ENCODE assay signal across 23 cellular contexts in the genomic region with DNA sequence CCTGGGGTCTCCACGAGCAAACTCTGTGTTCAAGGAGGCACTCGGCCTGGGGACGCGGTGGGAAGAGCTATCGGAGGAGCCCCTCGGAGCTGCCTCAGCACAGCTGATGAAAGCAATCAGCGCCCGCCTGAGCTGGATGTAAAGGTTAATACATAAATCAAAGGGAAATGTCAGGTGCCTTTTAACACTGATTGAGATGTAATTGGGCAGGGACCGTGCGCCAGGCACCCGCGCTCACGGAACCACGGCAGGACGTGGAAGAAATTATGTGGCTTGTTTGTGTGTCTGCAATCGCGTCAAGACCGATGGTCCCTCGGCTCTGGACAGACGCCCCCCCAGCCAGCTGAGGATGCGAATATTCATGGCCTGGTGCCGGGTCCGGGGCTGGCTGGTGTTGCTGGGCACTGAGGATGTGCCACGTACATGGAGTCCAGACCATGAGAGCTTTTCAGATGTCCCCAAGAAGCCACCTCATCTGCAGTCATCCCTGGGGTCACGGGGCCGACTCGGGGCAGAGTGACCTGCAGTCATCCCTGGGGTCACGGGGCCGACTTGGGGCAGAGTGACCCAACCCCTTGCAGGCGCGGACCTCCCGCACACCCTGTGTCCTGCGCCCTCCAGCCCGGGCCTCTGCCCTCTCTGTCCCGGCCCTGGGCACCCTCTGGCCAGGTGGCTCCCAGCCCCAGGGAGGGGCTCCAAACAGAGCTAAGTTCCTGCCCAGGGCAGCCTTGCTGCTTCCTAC. TPM values are rescaled to one million over a fixed set of nuclear protein-coding genes. Genes with fewer than 3 reads are reported as not detected.
DNase-seq lines count a peak whose midpoint lies in the region; ATAC-seq, FAIRE-seq and TF ChIP-seq lines count a peak whose summit lies in the region.
"Had no signal": no experiment of that assay in that cellular context is flagged by ENCODE, and none has a peak within 500 bp of the region (broad histone marks: within the 10 kb centered on the region; RNA-seq: fewer than 3 reads in every experiment).

No MANE protein-coding gene starts in this region.

- H3K36me3 Mint-ChIP-seq in CD14-positive monocyte: no peaks in the 10 kb centered on the region

- H3K4me2 ChIP-seq in SK-N-SH: no peak overlapping the region
- no peak overlapping the region for H3K4me2 ChIP-seq in osteoblast (ENCODE audit: insufficient read depth, low read length)
- H3K4me2 ChIP-seq in hepatocyte: no peak overlapping the region

- no peak for TF ChIP-seq EP300 in SK-N-SH (IDR thresholded peaks at IDR 0.05; ENCODE audit: borderline replicate concordance in 1 of 2, low read depth in 1 of 2, low read length in 1 of 2)

- no peak overlapping the region for H2AFZ ChIP-seq in SK-N-SH (ENCODE audit: low read depth)
- no peak overlapping the region for H2AFZ ChIP-seq in osteoblast (ENCODE audit: low read length)
- H2AFZ ChIP-seq in hepatocyte: no peak overlapping the region

- peaks cover 18% of the 10 kb centered on the region for H3K27me3 ChIP-seq in SK-N-SH (ENCODE audit: insufficient read depth)
- no peaks in the 10 kb centered on the region for H3K27me3 ChIP-seq in RWPE2 (ENCODE audit: insufficient read depth, poor library complexity, severe bottlenecking)
- peaks cover 3% of the 10 kb centered on the region for H3K27me3 ChIP-seq in osteoblast (ENCODE audit: insufficient read depth, low read length)
- H3K27me3 ChIP-seq in hepatocyte: no peaks in the 10 kb centered on the region
- H3K27me3 ChIP-seq: SJSA1 had no signal

- DNase-seq in SK-N-SH (peak; percentile 44), CD14-positive monocyte (ENCODE audit: low spot score) (peak; percentile 41), RWPE2 (ENCODE audit: low spot score) (peak; percentile 55), osteoblast (ENCODE audit: insufficient read length, low spot score, missing footprints) (peak; percentile 63), frontal cortex (ENCODE audit: low spot score in 2 of 2) (no peak), hepatocyte (ENCODE audit: low spot score) (no peak)
- DNase-seq: EL; GF-D8; GOT3; Kasumi-1; NCI-H187 treated with DMSO at 0.1 percent for 48 hours; NCI-H2107; NCI-H510A; NCI-H774; NK-92 treated with Interleukin-12 subunit alpha and Interleukin-12 subunit beta, amount 100 ng/mL, for 24 hours had no signal

- H4K20me1 ChIP-seq in SK-N-SH (ENCODE audit: insufficient read depth) (no peaks in the 10 kb centered on the region), osteoblast (ENCODE audit: insufficient read depth, low read length) (no peaks in the 10 kb centered on the region), hepatocyte (ENCODE audit: insufficient read depth, poor library complexity, severe bottlenecking) (no peaks in the 10 kb centered on the region)

- no peaks in the 10 kb centered on the region for H3K4me1 Mint-ChIP-seq in CD14-positive monocyte

- no peak overlapping the region for H3K4me3 ChIP-seq in SK-N-SH (ENCODE audit: low read depth in 2 of 2, low read length in 1 of 2)
- H3K4me3 ChIP-seq in RWPE2 (ENCODE audit: severe bottlenecking): no peak overlapping the region
- H3K4me3 ChIP-seq in osteoblast (ENCODE audit: insufficient read depth, low read length): no peak overlapping the region
- no peak overlapping the region for H3K4me3 ChIP-seq in hepatocyte
- H3K4me3 ChIP-seq: SJSA1 had no signal

- no peak overlapping the region for H3K4me3 Mint-ChIP-seq in CD14-positive monocyte

- H3K27ac Mint-ChIP-seq in CD14-positive monocyte: no peak overlapping the region

- H3K9me3 Mint-ChIP-seq in CD14-positive monocyte: peaks cover 8 to 18% (median 16%) of the 10 kb centered on the region in 7 donors

- H3K27ac ChIP-seq in SK-N-SH (ENCODE audit: low read depth in 2 of 2, low read length in 1 of 2) (no peak overlapping the region), RWPE2 (ENCODE audit: poor library complexity, severe bottlenecking) (no peak overlapping the region), osteoblast (ENCODE audit: low read depth, low read length) (no peak overlapping the region), hepatocyte (no peak overlapping the region)
- H3K27ac ChIP-seq: C4-2B, SJSA1 had no signal

- CTCF ChIA-PET in SK-N-SH (lab: Yijun Ruan, JAX): interaction anchor here (0.8 to 2.6 kb wide), 3 partner anchors 9 to 28 kb away, joined by 3 to 19 read pairs (median 5); no protein-coding TSS in a partner anchor

- WGBS in SK-N-SH (ENCODE audit: low lambda C conversion rate): 22% methylated on average over 34 of the region's 35 CpGs
- WGBS in hepatocyte (ENCODE audit: low lambda C conversion rate, missing lambda C conversion rate): 94% methylated on average over 33 of the region's 35 CpGs

- H3K36me3 ChIP-seq in SK-N-SH (replicated peaks in 1 of 2; ENCODE audit: control insufficient read depth in 1 of 2, insufficient read depth in 2 of 2, low read length in 1 of 2) (no peaks in the 10 kb centered on the region), RWPE2 (ENCODE audit: low read depth) (no peaks in the 10 kb centered on the region), osteoblast (ENCODE audit: insufficient read depth, low read length) (no peaks in the 10 kb centered on the region), hepatocyte (replicated peaks; ENCODE audit: insufficient read depth, low read depth) (no peaks in the 10 kb centered on the region)
- H3K36me3 ChIP-seq: SJSA1 had no signal

- intact Hi-C loops in CD14-positive monocyte (cut with micrococcal nuclease): no loop called here

- H3K4me1 ChIP-seq in SK-N-SH (ENCODE audit: control insufficient read depth in 1 of 2, insufficient read depth in 2 of 2, low read depth in 1 of 2, low read length in 1 of 2) (no peaks in the 10 kb centered on the region), RWPE2 (ENCODE audit: insufficient read depth, poor library complexity, severe bottlenecking) (no peaks in the 10 kb centered on the region), osteoblast (ENCODE audit: insufficient read depth, low read length) (no peaks in the 10 kb centered on the region), hepatocyte (ENCODE audit: insufficient read depth) (no peaks in the 10 kb centered on the region)
- H3K4me1 ChIP-seq: SJSA1 had no signal

- H3K9ac ChIP-seq in SK-N-SH: no peak overlapping the region

- TF ChIP-seq RAD21 in SK-N-SH (IDR thresholded peaks at IDR 0.05; ENCODE audit: low read length): no peak

- ATAC-seq in SK-N-SH treated with all-trans-retinoic acid at 6 μM for 48 hours (no peak), RWPE2 (ENCODE audit: low read depth) (no peak), HG02973 (IDR thresholded peaks at IDR 0.05; ENCODE audit: unreplicated experiment) (no peak)
- ATAC-seq: HCT116 had no signal

- TF ChIP-seq CTCF in SK-N-SH (IDR thresholded peaks at IDR 0.05) (no peak), CD14-positive monocyte (IDR thresholded peaks at IDR 0.05) (no peak), RWPE2 (IDR thresholded peaks at IDR 0.05; ENCODE audit: poor library complexity, severe bottlenecking) (no peak), osteoblast (IDR thresholded peaks at IDR 0.05; ENCODE audit: extremely low read depth, low read depth, low read length) (no peak), hepatocyte (IDR thresholded peaks at IDR 0.05; ENCODE audit: poor library complexity) (no peak)

- no peaks in the 10 kb centered on the region for H3F3A ChIP-seq in SK-N-SH (replicated peaks; ENCODE audit: insufficient read depth)

- H3K9me2 ChIP-seq in SK-N-SH (no peaks in the 10 kb centered on the region), hepatocyte (replicated peaks; ENCODE audit: insufficient read depth) (no peaks in the 10 kb centered on the region)

- H3K9me3 ChIP-seq in SK-N-SH (peaks cover 14% of the 10 kb centered on the region; the same call in 1 of the 2 replicates), RWPE2 (ENCODE audit: severe bottlenecking) (no peaks in the 10 kb centered on the region), osteoblast (ENCODE audit: low read depth, low read length) (no peaks in the 10 kb centered on the region), hepatocyte (ENCODE audit: low read depth) (no peaks in the 10 kb centered on the region)
- H3K9me3 ChIP-seq: SJSA1 had no signal

- H3K27me3 Mint-ChIP-seq in CD14-positive monocyte (ENCODE audit: low read depth in 3 of 3): peaks cover 4 to 7% (median 6%) of the 10 kb centered on the region in 3 donors

- POLR2A ChIA-PET in SK-N-SH (lab: Yijun Ruan, JAX): no interaction called here

- H3K79me2 ChIP-seq in SK-N-SH (ENCODE audit: insufficient read depth) (no peaks in the 10 kb centered on the region), osteoblast (ENCODE audit: insufficient read depth, low read length) (no peaks in the 10 kb centered on the region), hepatocyte (no peaks in the 10 kb centered on the region)

- no peak for FAIRE-seq in frontal cortex (lab: Jason Lieb, UNC)
- FAIRE-seq: A204.1, GM19239 had no signal

TF ChIP-seq in SK-N-SH, 30 proteins besides CTCF, POLR2A, EP300 and RAD21 (continues in another document):
- TF ChIP-seq, protein P1, sequence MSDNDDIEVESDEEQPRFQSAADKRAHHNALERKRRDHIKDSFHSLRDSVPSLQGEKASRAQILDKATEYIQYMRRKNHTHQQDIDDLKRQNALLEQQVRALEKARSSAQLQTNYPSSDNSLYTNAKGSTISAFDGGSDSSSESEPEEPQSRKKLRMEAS (IDR thresholded peaks at IDR 0.05; ENCODE audit: low read depth): no peak
- no peak for TF ChIP-seq TCF12 (IDR thresholded peaks at IDR 0.05)

TF ChIP-seq in SK-N-SH treated with all-trans-retinoic acid at 6 μM for 48 hours, 23 proteins besides CTCF, POLR2A, EP300 and RAD21 (continues in another document):
- TF ChIP-seq GLIS3 (CRISPR knock-in tag; IDR thresholded peaks at IDR 0.05) (no peak), PPARA (CRISPR knock-in tag; IDR thresholded peaks at IDR 0.05; ENCODE audit: borderline replicate concordance) (no peak), ZNF565 (CRISPR knock-in tag; conservative IDR thresholded peaks at IDR 0.05; ENCODE audit: low read depth) (no peak), TOX (CRISPR knock-in tag; IDR thresholded peaks at IDR 0.05; ENCODE audit: borderline replicate concordance) (no peak), ESRRG (CRISPR knock-in tag; IDR thresholded peaks at IDR 0.05) (no peak), ZC3H10 (CRISPR knock-in tag; IDR thresholded peaks at IDR 0.05) (no peak), ARNTL (CRISPR knock-in tag; IDR thresholded peaks at IDR 0.05; ENCODE audit: borderline replicate concordance, low read depth) (no peak), ZFP30 (CRISPR knock-in tag; IDR thresholded peaks at IDR 0.05) (no peak)

RNA-seq across cellular contexts. Expression of gene FOXL3, which starts 15.6 kb away (rescaled TPM):
- polyA plus RNA-seq in SK-N-SH (2012; rRNA removed) (not detected in 2 replicates), CD14-positive monocyte (not detected), hepatocyte (not detected in 2 replicates)
- not detected in 2 replicates for polyA plus RNA-seq in SK-N-SH (2012; cell fraction: cytosol; rRNA removed)
- polyA plus RNA-seq in SK-N-SH (2012; cell fraction: nucleus; rRNA removed): not detected in 2 replicates
- total RNA-seq in osteoblast (not detected in 2 replicates), frontal cortex (not detected), hepatocyte (not detected in 2 replicates)
- total RNA-seq: MCF 10A, SJSA1 had no signal

Comparison
In these comparisons a context has a peak if more than half of its experiments do, and no peak if none do; other contexts are left out.
1. DNase-seq: peak in SK-N-SH (single experiment), CD14-positive monocyte (single experiment), RWPE2 (single experiment) and osteoblast (single experiment); none in frontal cortex (0 of 2) and hepatocyte (single experiment).